33 cellular contexts compared by ENCODE assay signal in genomic region chr1:161077426-161077825, GRCh38. TPM values are rescaled to one million over a fixed set of nuclear protein-coding genes. Genes with fewer than 3 reads are reported as not detected.
"Had no signal": no experiment of that assay in that cellular context is flagged by ENCODE, and none has a peak within 500 bp of the region (broad histone marks: within the 10 kb centered on the region; RNA-seq: fewer than 3 reads in every experiment).

No MANE protein-coding gene starts in this region.

- H3K27ac ChIP-seq: adrenal gland, gastroesophageal sphincter had no signal

- FAIRE-seq: colon had no signal

- ATAC-seq: activated CD4-positive, alpha-beta T cell treated with anti-CD3 and anti-CD28 coated beads for 36 hours; activated CD8-positive, alpha-beta memory T cell treated with anti-CD3 and anti-CD28 coated beads, Interleukin-2, amount 10 ng/mL, durations not matched to agents 7 days and 5 days; activated CD8-positive, alpha-beta T cell treated with anti-CD3 and anti-CD28 coated beads, Interleukin-2, amount 10 ng/mL, durations not matched to agents 7 days and 5 days; activated naive CD8-positive, alpha-beta T cell treated with anti-CD3 and anti-CD28 coated beads, Interleukin-2, amount 50 U/mL, for 24 hours; effector memory CD8-positive, alpha-beta T cell; esophagus mucosa; gastroesophageal sphincter; T-helper 17 cell had no signal

- H3K9me3 ChIP-seq: adrenal gland, gastroesophageal sphincter had no signal

- H3K4me1 ChIP-seq: adrenal gland, gastroesophageal sphincter had no signal

- H3K36me3 ChIP-seq: adrenal gland, gastroesophageal sphincter had no signal

- DNase-seq: activated CD4-positive, alpha-beta memory T cell treated with anti-CD3 and anti-CD28 coated beads for 36 hours; activated CD4-positive, alpha-beta T cell treated with anti-CD3 and anti-CD28 coated beads for 36 hours; activated CD4-positive, alpha-beta T cell treated with anti-CD3 and anti-CD28 coated beads, Interleukin-2, amount 10 ng/mL, durations not matched to agents 24 days and 14 days; activated CD4-positive, CD25-positive, alpha-beta regulatory T cell; activated CD4-positive, CD25-positive, alpha-beta regulatory T cell treated with anti-CD3 and anti-CD28 coated beads, Interleukin-2, amount 50 U/mL, for 72 hours; activated CD8-positive, alpha-beta memory T cell treated with anti-CD3 and anti-CD28 coated beads, Interleukin-2, amount 10 ng/mL, durations not matched to agents 7 days and 5 days; activated CD8-positive, alpha-beta memory T cell treated with anti-CD3 and anti-CD28 coated beads, Interleukin-2, amount 50 U/mL, for 4 hours; activated CD8-positive, alpha-beta T cell treated with anti-CD3 and anti-CD28 coated beads, Interleukin-2, amount 10 ng/mL, durations not matched to agents 7 days and 5 days; activated effector memory CD4-positive, alpha-beta T cell treated with anti-CD3 and anti-CD28 coated beads, Interleukin-2, amount 50 U/mL, for 16 hours; activated naive CD4-positive, alpha-beta T cell treated with anti-CD3 and anti-CD28 coated beads for 36 hours; activated naive CD8-positive, alpha-beta T cell treated with anti-CD3 and anti-CD28 coated beads for 36 hours; activated naive CD8-positive, alpha-beta T cell treated with anti-CD3 and anti-CD28 coated beads, Interleukin-2, amount 50 U/mL, for 24 hours; activated T-cell treated with anti-CD3 and anti-CD28 coated beads, Interleukin-2, amount 50 U/mL, for 1 hour; activated T-cell treated with anti-CD3 and anti-CD28 coated beads, Interleukin-2, amount 50 U/mL, for 48 hours; adrenal gland; amygdala; caudate nucleus; cortex of kidney; dermis blood vessel endothelial cell; effector CD4-positive, alpha-beta T cell; effector memory CD8-positive, alpha-beta T cell; foreskin melanocyte; head of caudate nucleus; T-helper 1 cell; T-helper 17 cell; T1000 had no signal

- H3K4me3 ChIP-seq: adrenal gland, gastroesophageal sphincter had no signal

- H3K27me3 ChIP-seq: adrenal gland had no signal

RNA-seq across cellular contexts. Expression of gene ARHGAP30, which starts 7.7 kb away (rescaled TPM):
- total RNA-seq: chondrocyte, dermis blood vessel endothelial cell had no signal

RNA-seq across cellular contexts. Expression of gene NECTIN4, which starts 11.9 kb away (rescaled TPM):
- total RNA-seq: activated CD4-positive, alpha-beta T cell treated with anti-CD3 and anti-CD28 coated beads for 36 hours; activated CD8-positive, alpha-beta T cell treated with anti-CD3 and anti-CD28 coated beads, Interleukin-2, amount 10 ng/mL, durations not matched to agents 7 days and 5 days; activated naive CD4-positive, alpha-beta T cell treated with anti-CD3 and anti-CD28 coated beads for 36 hours; activated T-helper 1 cell treated with anti-CD3 and anti-CD28 coated beads, Interleukin-12 subunit alpha, Interleukin-12 subunit beta, Interleukin-2, Interleukin-4 antibody, amounts not matched to agents 30 ng/mL and 10 ng/mL and 1 ng/mL, durations not matched to agents 14 hours and 24 hours and 36 hours; activated T-helper 2 cell treated with anti-CD3 and anti-CD28 coated beads, Interferon-gamma antibody, Interleukin-2, Interleukin-4, amounts not matched to agents 10 μg/mL and 5 μg/mL and 100 μg/mL, durations not matched to agents 14 hours and 24 hours and 36 hours; adrenal gland; T-helper 17 cell had no signal
- polyA plus RNA-seq: aorta had no signal

RNA-seq across cellular contexts. Expression of gene KLHDC9, which starts 20.7 kb away (rescaled TPM):
- total RNA-seq: activated CD4-positive, alpha-beta T cell treated with anti-CD3 and anti-CD28 coated beads, Interleukin-2, amount 10 ng/mL, durations not matched to agents 24 days and 14 days; activated T-helper 1 cell treated with anti-CD3 and anti-CD28 coated beads, Interleukin-12 subunit alpha, Interleukin-12 subunit beta, Interleukin-2, Interleukin-4 antibody, amounts not matched to agents 30 ng/mL and 10 ng/mL and 1 ng/mL, durations not matched to agents 14 hours and 24 hours and 36 hours; activated T-helper 2 cell treated with anti-CD3 and anti-CD28 coated beads, Interferon-gamma antibody, Interleukin-2, Interleukin-4, amounts not matched to agents 10 μg/mL and 5 μg/mL and 100 μg/mL, durations not matched to agents 14 hours and 24 hours and 36 hours had no signal

RNA-seq across cellular contexts. Expression of gene TSTD1, which starts 38.7 kb away (rescaled TPM):
- total RNA-seq: chondrocyte had no signal
